In the genomic region with DNA sequence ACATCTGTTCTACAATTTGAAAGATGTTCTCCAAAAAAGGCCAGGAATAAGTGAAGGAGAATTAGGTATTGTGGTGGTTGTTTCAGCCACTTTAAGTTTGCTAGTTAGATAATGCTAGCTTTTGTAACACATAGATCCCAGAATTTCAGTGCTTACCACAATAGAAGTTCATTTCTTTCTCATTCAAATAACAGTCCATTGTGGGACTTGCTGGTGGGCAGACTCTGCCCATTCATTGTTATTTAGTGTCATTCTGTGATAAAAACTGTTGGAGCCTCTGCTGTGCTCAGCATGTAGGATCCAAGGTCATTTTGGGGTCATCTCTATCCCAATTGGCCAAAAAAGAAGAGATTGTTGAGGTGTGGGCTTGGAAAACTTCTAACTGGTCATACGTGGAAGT, we compare ENCODE assay signal across 2 cellular contexts.
TF ChIP-seq lines count a peak whose summit lies in the region.

No MANE protein-coding gene starts in this region.

TF ChIP-seq in IMR-90, 13 proteins besides CTCF, POLR2A, EP300 and RAD21:
- TF ChIP-seq FOS (IDR thresholded peaks at IDR 0.05; ENCODE audit: low read depth, low read length) = no peak
- TF ChIP-seq SMC3 (IDR thresholded peaks at IDR 0.05; ENCODE audit: low read depth, low read length) = no peak
- no peak for TF ChIP-seq MAFK (IDR thresholded peaks at IDR 0.05; ENCODE audit: low read depth, low read length)
- no peak for TF ChIP-seq RCOR1 (IDR thresholded peaks at IDR 0.05; ENCODE audit: insufficient replicate concordance, low read length)
- TF ChIP-seq CEBPB (IDR thresholded peaks at IDR 0.05; ENCODE audit: low read depth, low read length) = no peak
- TF ChIP-seq CHD1 (IDR thresholded peaks at IDR 0.05; ENCODE audit: low read depth, low read length) = no peak
- TF ChIP-seq NFE2L2 (IDR thresholded peaks at IDR 0.05; ENCODE audit: low read depth, low read length) = no peak
- no peak for TF ChIP-seq MXI1 (IDR thresholded peaks at IDR 0.05; ENCODE audit: borderline replicate concordance, low read depth, low read length)
- TF ChIP-seq, protein P1, sequence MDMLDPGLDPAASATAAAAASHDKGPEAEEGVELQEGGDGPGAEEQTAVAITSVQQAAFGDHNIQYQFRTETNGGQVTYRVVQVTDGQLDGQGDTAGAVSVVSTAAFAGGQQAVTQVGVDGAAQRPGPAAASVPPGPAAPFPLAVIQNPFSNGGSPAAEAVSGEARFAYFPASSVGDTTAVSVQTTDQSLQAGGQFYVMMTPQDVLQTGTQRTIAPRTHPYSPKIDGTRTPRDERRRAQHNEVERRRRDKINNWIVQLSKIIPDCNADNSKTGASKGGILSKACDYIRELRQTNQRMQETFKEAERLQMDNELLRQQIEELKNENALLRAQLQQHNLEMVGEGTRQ (IDR thresholded peaks at IDR 0.05; ENCODE audit: low read depth, low read length) = no peak
- TF ChIP-seq BHLHE40 (IDR thresholded peaks at IDR 0.05; ENCODE audit: low read depth, low read length) = no peak

TF ChIP-seq in HEK293T, 16 proteins besides CTCF, POLR2A, EP300 and RAD21:
- TF ChIP-seq ELF4 (IDR thresholded peaks at IDR 0.05) (no peak), FOXA1 (IDR thresholded peaks at IDR 0.05) (no peak), LEF1 (IDR thresholded peaks at IDR 0.05; ENCODE audit: borderline replicate concordance) (no peak), FOXK2 (IDR thresholded peaks at IDR 0.05) (no peak), NFRKB (IDR thresholded peaks at IDR 0.05) (no peak), SUZ12 (IDR thresholded peaks at IDR 0.05) (no peak)
- TF ChIP-seq, protein P2, sequence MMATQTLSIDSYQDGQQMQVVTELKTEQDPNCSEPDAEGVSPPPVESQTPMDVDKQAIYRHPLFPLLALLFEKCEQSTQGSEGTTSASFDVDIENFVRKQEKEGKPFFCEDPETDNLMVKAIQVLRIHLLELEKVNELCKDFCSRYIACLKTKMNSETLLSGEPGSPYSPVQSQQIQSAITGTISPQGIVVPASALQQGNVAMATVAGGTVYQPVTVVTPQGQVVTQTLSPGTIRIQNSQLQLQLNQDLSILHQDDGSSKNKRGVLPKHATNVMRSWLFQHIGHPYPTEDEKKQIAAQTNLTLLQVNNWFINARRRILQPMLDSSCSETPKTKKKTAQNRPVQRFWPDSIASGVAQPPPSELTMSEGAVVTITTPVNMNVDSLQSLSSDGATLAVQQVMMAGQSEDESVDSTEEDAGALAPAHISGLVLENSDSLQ (IDR thresholded peaks at IDR 0.05) = no peak
